8 cellular contexts compared by ENCODE assay signal in genomic region chr19:56595548-56595899, GRCh38. TPM values are rescaled to one million over a fixed set of nuclear protein-coding genes. Genes with fewer than 3 reads are reported as not detected.
DNase-seq lines count a peak whose midpoint lies in the region; ATAC-seq, FAIRE-seq and TF ChIP-seq lines count a peak whose summit lies in the region.

No MANE protein-coding gene starts in this region.

- H3K27ac ChIP-seq in duodenal mucosa (ENCODE audit: low read depth, low read length): no peak overlapping the region

- TF ChIP-seq CTCF in natural killer cell (IDR thresholded peaks at IDR 0.05): no peak

- peaks cover 13 to 21% of the 10 kb centered on the region in 2 donors for H3K9me3 ChIP-seq in duodenal mucosa (ENCODE audit: control insufficient read depth in 1 of 2, low read length in 2 of 2)

- no peak for FAIRE-seq in GM12891 (lab: Jason Lieb, UNC)

- H3K4me3 Mint-ChIP-seq in natural killer cell: peak overlapping the region; percentile 85

- H3K9me3 Mint-ChIP-seq in natural killer cell: peaks cover 3 to 4% of the 10 kb centered on the region in 2 donors

- peaks cover 4% of the 10 kb centered on the region for H3K36me3 Mint-ChIP-seq in natural killer cell

- ATAC-seq in GM19351 (IDR thresholded peaks at IDR 0.05; ENCODE audit: unreplicated experiment) (peak; percentile 35), natural killer cell (peak; percentile 5 to 31 (median 29))

- peak overlapping the region; percentile 97 for H3K4me3 ChIP-seq in Jurkat, Clone E6-1 (ENCODE audit: low read length)
- peak overlapping the region; percentile 86 to 90 for H3K4me3 ChIP-seq in duodenal mucosa (ENCODE audit: low read depth in 1 of 2, low read length in 2 of 2)

- intact Hi-C loops in natural killer cell (cut with micrococcal nuclease): loop anchor here (1.0 kb wide), 1 partner anchor 28 kb away; the partner anchor contains the start of gene ZNF470

- peaks cover 4 to 22% of the 10 kb centered on the region in 2 donors for H3K27me3 Mint-ChIP-seq in natural killer cell (ENCODE audit: low read depth in 2 of 2)

- DNase-seq in Jurkat, Clone E6-1 (ENCODE audit: low read depth, low spot score): peak; percentile 4
- no peak for DNase-seq in natural killer cell
- DNase-seq in NCI-H526 (lab: John Stamatoyannopoulos, UW): no peak
- no peak for DNase-seq in NCI-H2107 (lab: John Stamatoyannopoulos, UW)
- no peak for DNase-seq in GM12891 (ENCODE audit: insufficient read length, low spot score)
- DNase-seq in NCI-H146 (lab: John Stamatoyannopoulos, UW): no peak

- H3K4me1 Mint-ChIP-seq in natural killer cell: peaks cover 19 to 32% of the 10 kb centered on the region in 2 donors

- H3K27me3 ChIP-seq in duodenal mucosa (ENCODE audit: control insufficient read depth in 1 of 2, insufficient read depth in 2 of 2, low read length in 2 of 2): no peaks in the 10 kb centered on the region

- peak overlapping the region; percentile 71 to 80 for H3K9ac ChIP-seq in duodenal mucosa (ENCODE audit: low read depth in 1 of 2, low read length in 2 of 2)

- H3K36me3 ChIP-seq in duodenal mucosa (ENCODE audit: control insufficient read depth in 1 of 2, insufficient read depth in 2 of 2, low read length in 2 of 2): peaks cover 0 to 2% of the 10 kb centered on the region in 2 donors

- H3K27ac Mint-ChIP-seq in natural killer cell: peak overlapping the region; percentile 67 to 82

- peaks cover 0 to 9% of the 10 kb centered on the region in 2 donors for H3K4me1 ChIP-seq in duodenal mucosa (ENCODE audit: control insufficient read depth in 1 of 2, insufficient read depth in 2 of 2, low read length in 2 of 2)

- no peak for TF ChIP-seq POLR2A in GM12891 (IDR thresholded peaks at IDR 0.05; ENCODE audit: low read depth, low read length)

TF ChIP-seq in GM12891, 5 proteins besides CTCF, POLR2A, EP300 and RAD21:
- no peak for TF ChIP-seq POU2F2 (IDR thresholded peaks at IDR 0.05; ENCODE audit: low read depth, low read length)
- TF ChIP-seq PAX5 (IDR thresholded peaks at IDR 0.05; ENCODE audit: insufficient read depth, low read length, severe bottlenecking): no peak

RNA-seq across cellular contexts. Expression of gene ZNF71, which starts 0.4 kb away (rescaled TPM):
- polyA plus RNA-seq in Jurkat, Clone E6-1 (2012; ENCODE audit: insufficient read depth, insufficient read length): 6.1 TPM
- 1 to 10 TPM; 5.0 to 7.4 (median 7.2) TPM for total RNA-seq in natural killer cell
- polyA plus RNA-seq in GM12891 (2012; ENCODE audit: low read depth, missing spikeins): 2.6 TPM

RNA-seq across cellular contexts. Expression of gene ZNF470, which starts 28.3 kb away (rescaled TPM):
- 0.79 TPM for polyA plus RNA-seq in Jurkat, Clone E6-1 (2012; ENCODE audit: insufficient read depth, insufficient read length)
- total RNA-seq in natural killer cell: 1 to 10 TPM; 2.0 to 2.3 (median 2.1) TPM
- 1.3 TPM for polyA plus RNA-seq in GM12891 (2012; ENCODE audit: low read depth, missing spikeins)

RNA-seq across cellular contexts. Expression of gene SMIM17, which starts 47.4 kb away (rescaled TPM):
- not detected for polyA plus RNA-seq in Jurkat, Clone E6-1 (2012; ENCODE audit: insufficient read depth, insufficient read length)
- total RNA-seq in natural killer cell: under 1 TPM in 1 of 3 donors, not detected in 2; 0.24 TPM
- 0.19 TPM for polyA plus RNA-seq in GM12891 (2012; ENCODE audit: low read depth, missing spikeins)

RNA-seq across cellular contexts. Expression of gene ZFP28, which starts 56.8 kb away (rescaled TPM):
- 1.9 TPM for polyA plus RNA-seq in Jurkat, Clone E6-1 (2012; ENCODE audit: insufficient read depth, insufficient read length)
- total RNA-seq in natural killer cell: 1 to 10 TPM; 2.5 to 5.0 (median 4.2) TPM
- polyA plus RNA-seq in GM12891 (2012; ENCODE audit: low read depth, missing spikeins): 0.47 TPM
